In genomic region chr10:88209837-88210552, GRCh38 we compare ENCODE assay signal across 16 cellular contexts.
DNase-seq lines count a peak whose midpoint lies in the region; ATAC-seq and TF ChIP-seq lines count a peak whose summit lies in the region.
"Had no signal": no experiment of that assay in that cellular context is flagged by ENCODE, and none has a peak within 500 bp of the region (broad histone marks: within the 10 kb centered on the region; RNA-seq: fewer than 3 reads in every experiment).

No MANE protein-coding gene starts in this region.

- no peak overlapping the region for H3K27ac ChIP-seq in brain microvascular endothelial cell
- H3K27ac ChIP-seq in gastroesophageal sphincter: peak overlapping the region in 1 of 4 donors; percentile 22
- H3K27ac ChIP-seq: adrenal gland, epithelial cell of prostate, lower lobe of right lung, right atrium auricular region had no signal

- in situ Hi-C loops in brain microvascular endothelial cell (cut with HindIII; ENCODE audit: low pct_ligation_motif_present, low sequenced_read_pairs): no loop called here

- no peaks in the 10 kb centered on the region for H3K9me3 Mint-ChIP-seq in nephron
- no peaks in the 10 kb centered on the region for H3K9me3 Mint-ChIP-seq in activated CD4-positive, alpha-beta memory T cell treated with anti-CD3 and anti-CD28 coated beads, Interleukin-2, amount 10 ng/mL, durations not matched to agents 7 days and 5 days
- H3K9me3 Mint-ChIP-seq: natural killer cell treated with Interleukin-12 subunit alpha and Interleukin-12 subunit beta and Interleukin-15 and Interleukin-18, amount 100 ng/mL, for 72 hours; stimulated activated naive B cell treated with anti-CD40 and anti-IgM and Interleukin-4, amounts not matched to agents 10 μg/mL and 1 μg/mL and 100 μg/mL, for 72 hours had no signal

- TF ChIP-seq EP300 in gastroesophageal sphincter (IDR thresholded peaks at IDR 0.05): no peak

- H3K4me3 Mint-ChIP-seq in nephron: no peak overlapping the region
- no peak overlapping the region for H3K4me3 Mint-ChIP-seq in activated CD4-positive, alpha-beta memory T cell treated with anti-CD3 and anti-CD28 coated beads, Interleukin-2, amount 10 ng/mL, durations not matched to agents 7 days and 5 days
- H3K4me3 Mint-ChIP-seq: activated CD4-positive, alpha-beta T cell treated with anti-CD3 and anti-CD28 coated beads, Interleukin-2, amount 10 ng/mL, durations not matched to agents 7 days and 5 days; natural killer cell treated with Interleukin-12 subunit alpha and Interleukin-12 subunit beta and Interleukin-15 and Interleukin-18, amount 100 ng/mL, for 72 hours; stimulated activated naive B cell treated with anti-CD40 and anti-IgM and Interleukin-4, amounts not matched to agents 10 μg/mL and 1 μg/mL and 100 μg/mL, for 72 hours had no signal

- DNase-seq in AG08396 (ENCODE audit: low spot score): peak; percentile 19
- no peak for DNase-seq in HEK293T (ENCODE audit: extremely low spot score)
- DNase-seq in brain microvascular endothelial cell: peak; percentile 9
- no peak for DNase-seq in activated CD4-positive, alpha-beta memory T cell treated with anti-CD3 and anti-CD28 coated beads, Interleukin-2, amount 10 ng/mL, durations not matched to agents 7 days and 5 days
- DNase-seq in SK-N-DZ (ENCODE audit: low spot score): no peak
- no peak for DNase-seq in HuH-7.5 (ENCODE audit: low spot score)
- DNase-seq: activated CD4-positive, alpha-beta T cell treated with anti-CD3 and anti-CD28 coated beads, Interleukin-2, amount 10 ng/mL, durations not matched to agents 7 days and 5 days; lower lobe of right lung; NCI-H82; stimulated activated naive B cell treated with anti-CD40 and anti-IgM and Interleukin-4, amounts not matched to agents 10 μg/mL and 1 μg/mL and 100 μg/mL, for 72 hours had no signal

- POLR2A ChIA-PET in HEK293T (lab: Yijun Ruan, JAX): interaction anchor here (1.6 kb wide), 1 partner anchor 347 kb away, joined by 6 read pairs; the partner anchor contains the start of genes KLLN and PTEN
- POLR2A ChIA-PET in activated CD4-positive, alpha-beta memory T cell treated with anti-CD3 and anti-CD28 coated beads, Interleukin-2, amount 10 ng/mL, durations not matched to agents 7 days and 5 days (lab: Charles Lee): no interaction called here

- H3K27me3 Mint-ChIP-seq in nephron (ENCODE audit: low read depth): peaks cover 3% of the 10 kb centered on the region
- peaks cover 3% of the 10 kb centered on the region for H3K27me3 Mint-ChIP-seq in activated CD4-positive, alpha-beta memory T cell treated with anti-CD3 and anti-CD28 coated beads, Interleukin-2, amount 10 ng/mL, durations not matched to agents 7 days and 5 days
- H3K27me3 Mint-ChIP-seq: stimulated activated naive B cell treated with anti-CD40 and anti-IgM and Interleukin-4, amounts not matched to agents 10 μg/mL and 1 μg/mL and 100 μg/mL, for 72 hours had no signal

- H3K4me3 ChIP-seq in brain microvascular endothelial cell (ENCODE audit: low read depth, low read length): no peak overlapping the region
- no peak overlapping the region for H3K4me3 ChIP-seq in gastroesophageal sphincter
- H3K4me3 ChIP-seq: adrenal gland, lower lobe of right lung, right atrium auricular region had no signal

- peak overlapping the region in 2 of 3 experiments; percentile 9 to 29 for H3K27ac Mint-ChIP-seq in nephron
- no peak overlapping the region for H3K27ac Mint-ChIP-seq in activated CD4-positive, alpha-beta memory T cell treated with anti-CD3 and anti-CD28 coated beads, Interleukin-2, amount 10 ng/mL, durations not matched to agents 7 days and 5 days
- H3K27ac Mint-ChIP-seq: activated CD4-positive, alpha-beta T cell treated with anti-CD3 and anti-CD28 coated beads, Interleukin-2, amount 10 ng/mL, durations not matched to agents 7 days and 5 days; natural killer cell treated with Interleukin-12 subunit alpha and Interleukin-12 subunit beta and Interleukin-15 and Interleukin-18, amount 100 ng/mL, for 72 hours; stimulated activated naive B cell treated with anti-CD40 and anti-IgM and Interleukin-4, amounts not matched to agents 10 μg/mL and 1 μg/mL and 100 μg/mL, for 72 hours had no signal

- no peaks in the 10 kb centered on the region for H3K9me3 ChIP-seq in gastroesophageal sphincter
- H3K9me3 ChIP-seq: adrenal gland, lower lobe of right lung, right atrium auricular region had no signal

- H3K4me1 Mint-ChIP-seq in nephron: peaks cover 28% of the 10 kb centered on the region
- no peaks in the 10 kb centered on the region for H3K4me1 Mint-ChIP-seq in activated CD4-positive, alpha-beta memory T cell treated with anti-CD3 and anti-CD28 coated beads, Interleukin-2, amount 10 ng/mL, durations not matched to agents 7 days and 5 days
- H3K4me1 Mint-ChIP-seq: activated CD4-positive, alpha-beta T cell treated with anti-CD3 and anti-CD28 coated beads, Interleukin-2, amount 10 ng/mL, durations not matched to agents 7 days and 5 days had no signal

- TF ChIP-seq CTCF in brain microvascular endothelial cell (IDR thresholded peaks at IDR 0.05; ENCODE audit: low read depth, low read length, missing control alignments) (no peak), nephron (IDR thresholded peaks at IDR 0.05; ENCODE audit: unreplicated experiment in 3 of 3) (no peak), gastroesophageal sphincter (IDR thresholded peaks at IDR 0.05) (no peak)

- CTCF ChIA-PET in HEK293T (lab: Yijun Ruan, JAX): interaction anchor here (0.6 kb wide), 2 partner anchors 8 to 542 kb away, joined by 3 to 4 read pairs; no protein-coding TSS in a partner anchor
- CTCF ChIA-PET in activated CD4-positive, alpha-beta memory T cell treated with anti-CD3 and anti-CD28 coated beads, Interleukin-2, amount 10 ng/mL, durations not matched to agents 7 days and 5 days (lab: Charles Lee): no interaction called here

- peaks cover 0 to 10% (median 0%) of the 10 kb centered on the region in 3 donors for H3K4me1 ChIP-seq in gastroesophageal sphincter
- H3K4me1 ChIP-seq: right atrium auricular region had no signal

- TF ChIP-seq POLR2A in gastroesophageal sphincter (IDR thresholded peaks at IDR 0.05): no peak

- WGBS in gastroesophageal sphincter (ENCODE audit: low coverage in 1 of 2), 2 donors: 71 to 80% methylated on average over 3 to 5 of the region's 5 CpGs

- no peak for ATAC-seq in gastroesophageal sphincter
- ATAC-seq: natural killer cell treated with Interleukin-12 subunit alpha and Interleukin-12 subunit beta and Interleukin-15 and Interleukin-18, amount 100 ng/mL, for 72 hours had no signal

- H3K36me3 ChIP-seq in brain microvascular endothelial cell (replicated peaks) (no peaks in the 10 kb centered on the region), gastroesophageal sphincter (no peaks in the 10 kb centered on the region)
- H3K36me3 ChIP-seq: adrenal gland, lower lobe of right lung, right atrium auricular region had no signal

- no peaks in the 10 kb centered on the region for H3K36me3 Mint-ChIP-seq in nephron (ENCODE audit: low read depth)
- H3K36me3 Mint-ChIP-seq in activated CD4-positive, alpha-beta memory T cell treated with anti-CD3 and anti-CD28 coated beads, Interleukin-2, amount 10 ng/mL, durations not matched to agents 7 days and 5 days (ENCODE audit: low read depth): peaks cover 7% of the 10 kb centered on the region
- H3K36me3 Mint-ChIP-seq: natural killer cell treated with Interleukin-12 subunit alpha and Interleukin-12 subunit beta and Interleukin-15 and Interleukin-18, amount 100 ng/mL, for 72 hours; stimulated activated naive B cell treated with anti-CD40 and anti-IgM and Interleukin-4, amounts not matched to agents 10 μg/mL and 1 μg/mL and 100 μg/mL, for 72 hours had no signal

- H3K27me3 ChIP-seq in brain microvascular endothelial cell (replicated peaks): no peaks in the 10 kb centered on the region
- H3K27me3 ChIP-seq in gastroesophageal sphincter: no peaks in the 10 kb centered on the region
- H3K27me3 ChIP-seq: adrenal gland, right atrium auricular region had no signal

TF ChIP-seq in HEK293T, 16 proteins besides CTCF, POLR2A, EP300 and RAD21:
- TF ChIP-seq SUZ12 (IDR thresholded peaks at IDR 0.05): no peak
- no peak for TF ChIP-seq FOXK2 (IDR thresholded peaks at IDR 0.05)
- no peak for TF ChIP-seq TARDBP (IDR thresholded peaks at IDR 0.05)
- TF ChIP-seq ZNF384 (IDR thresholded peaks at IDR 0.05): no peak
- TF ChIP-seq PKNOX1 (IDR thresholded peaks at IDR 0.05): peak; percentile 70
- no peak for TF ChIP-seq FOXA1 (IDR thresholded peaks at IDR 0.05)

Comparison
In these comparisons a context has a peak if more than half of its experiments do, and no peak if none do; other contexts are left out.
1. DNase-seq: peak in AG08396 (single experiment) and brain microvascular endothelial cell (single experiment); none in HEK293T (single experiment), activated CD4-positive, alpha-beta memory T cell treated with anti-CD3 and anti-CD28 coated beads, Interleukin-2, amount 10 ng/mL, durations not matched to agents 7 days and 5 days (single experiment), SK-N-DZ (single experiment) and HuH-7.5 (single experiment).